ENCODE assay signal across 12 cellular contexts in the genomic region with DNA sequence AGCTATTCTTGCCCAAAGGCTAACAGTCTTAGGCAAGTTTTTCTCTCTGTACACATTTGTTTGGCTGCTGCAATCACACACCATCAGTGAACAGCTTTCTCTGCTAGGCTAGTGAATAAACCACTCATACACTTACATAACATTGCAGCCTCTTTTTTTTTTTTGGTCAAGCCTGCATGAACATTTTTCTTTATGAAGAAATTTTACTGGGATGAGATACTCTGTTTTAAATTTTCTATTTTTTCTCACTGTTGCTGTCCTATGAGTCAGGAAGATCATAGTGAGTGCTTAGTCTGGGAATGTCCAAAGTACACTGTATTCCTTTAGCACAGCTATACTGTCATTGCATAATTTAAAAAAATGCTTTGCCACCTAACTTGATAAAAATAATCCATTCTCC. TPM values are rescaled to one million over a fixed set of nuclear protein-coding genes. Genes with fewer than 3 reads are reported as not detected.
A peak's percentile ranks its signal among the peaks of the same experiment; 100 is the strongest.
DNase-seq lines count a peak whose midpoint lies in the region; ATAC-seq, FAIRE-seq and TF ChIP-seq lines count a peak whose summit lies in the region.
"Had no signal": no experiment of that assay in that cellular context is flagged by ENCODE, and none has a peak within 500 bp of the region (broad histone marks: within the 10 kb centered on the region; RNA-seq: fewer than 3 reads in every experiment).

No MANE protein-coding gene starts in this region.

- H3K27me3 Mint-ChIP-seq in natural killer cell (ENCODE audit: low read depth in 2 of 2) = no peaks in the 10 kb centered on the region

- H3K27me3 ChIP-seq in thyroid gland = no peaks in the 10 kb centered on the region

- intact Hi-C loops in natural killer cell (cut with micrococcal nuclease) = no loop called here
- intact Hi-C loops in thyroid gland (cut with DNase I) = no loop called here
- intact Hi-C loops in kidney (cut with DNase I) = no loop called here

- no peak overlapping the region for H3K4me3 Mint-ChIP-seq in natural killer cell
- H3K4me3 Mint-ChIP-seq: nephron; T-helper 1 cell treated with Interleukin-12 subunit alpha and Interleukin-12 subunit beta and Interleukin-4 antibody, amounts not matched to agents 30 μg/mL and 1 μg/mL, for 36 hours had no signal

- H3K4me3 ChIP-seq in AG10803 (ENCODE audit: low read length) = no peak overlapping the region
- H3K4me3 ChIP-seq in thyroid gland (replicated peaks in 1 of 3) = no peak overlapping the region
- H3K4me3 ChIP-seq in kidney (ENCODE audit: low read length in 2 of 2) = no peak overlapping the region

- H3K27ac ChIP-seq in RWPE1 = peak overlapping the region; percentile 85
- no peak overlapping the region for H3K27ac ChIP-seq in thyroid gland
- no peak overlapping the region for H3K27ac ChIP-seq in kidney (ENCODE audit: low read depth in 2 of 2, low read length in 2 of 2)

- H3K9ac ChIP-seq in kidney (ENCODE audit: low read length in 2 of 2) = no peak overlapping the region

- no peaks in the 10 kb centered on the region for H3K36me3 ChIP-seq in thyroid gland
- no peaks in the 10 kb centered on the region for H3K36me3 ChIP-seq in kidney (ENCODE audit: control insufficient read depth in 1 of 2, insufficient read depth in 2 of 2, low read length in 2 of 2)

- H3K9me3 ChIP-seq in thyroid gland (no peaks in the 10 kb centered on the region), kidney (ENCODE audit: control insufficient read depth in 1 of 2, low read length in 2 of 2) (no peaks in the 10 kb centered on the region)

- FAIRE-seq in kidney (lab: Jason Lieb, UNC) = no peak
- FAIRE-seq: endothelial cell of umbilical vein had no signal

- peaks cover 37 to 38% of the 10 kb centered on the region in 2 donors for H3K4me1 Mint-ChIP-seq in natural killer cell
- H3K4me1 Mint-ChIP-seq: nephron had no signal

- CTCF ChIA-PET in RWPE1 (lab: Yijun Ruan, JAX) = no interaction called here

- peak; percentile 96 for DNase-seq in AG10803 (ENCODE audit: low read depth)
- peak; percentile 39 for DNase-seq in RWPE1 (ENCODE audit: low spot score)
- DNase-seq in fibroblast of peridontal ligament (ENCODE audit: extremely low read depth) = peak; percentile 94
- no peak for DNase-seq in natural killer cell
- no peak for DNase-seq in thyroid gland
- no peak for DNase-seq in kidney
- DNase-seq: NCI-H510A had no signal

- H3K4me1 ChIP-seq in thyroid gland (peaks cover 24% of the 10 kb centered on the region in 2 donors), kidney (ENCODE audit: control insufficient read depth in 1 of 2, insufficient read depth in 1 of 2, low read depth in 1 of 2, low read length in 2 of 2) (no peaks in the 10 kb centered on the region)

- TF ChIP-seq CTCF in AG10803 (conservative IDR thresholded peaks at IDR 0.05; ENCODE audit: low read length) (no peak), RWPE1 (conservative IDR thresholded peaks at IDR 0.05; ENCODE audit: low read depth) (no peak), natural killer cell (IDR thresholded peaks at IDR 0.05) (no peak), thyroid gland (IDR thresholded peaks at IDR 0.05) (no peak), kidney (IDR thresholded peaks at IDR 0.05; ENCODE audit: borderline replicate concordance, extremely low read depth, insufficient read depth) (no peak)

- H3K9me3 Mint-ChIP-seq in natural killer cell = no peaks in the 10 kb centered on the region
- H3K9me3 Mint-ChIP-seq: nephron; T-helper 1 cell treated with Interleukin-12 subunit alpha and Interleukin-12 subunit beta and Interleukin-4 antibody, amounts not matched to agents 30 μg/mL and 1 μg/mL, for 36 hours had no signal

- no peaks in the 10 kb centered on the region for H3K36me3 Mint-ChIP-seq in natural killer cell

- H3K27ac Mint-ChIP-seq in natural killer cell = peak overlapping the region in 1 of 2 donors; percentile 30
- H3K27ac Mint-ChIP-seq: nephron; T-helper 1 cell treated with Interleukin-12 subunit alpha and Interleukin-12 subunit beta and Interleukin-4 antibody, amounts not matched to agents 30 μg/mL and 1 μg/mL, for 36 hours had no signal

- TF ChIP-seq POLR2A in thyroid gland (IDR thresholded peaks at IDR 0.05) = no peak

- POLR2A ChIA-PET in RWPE1 (lab: Yijun Ruan, JAX; ENCODE audit: low non-redundant PET) = no interaction called here

- ATAC-seq in natural killer cell (peak in 2 of 3 donors; percentile 72 to 75), HG03469 (IDR thresholded peaks at IDR 0.05; ENCODE audit: unreplicated experiment) (no peak), HG03139 (IDR thresholded peaks at IDR 0.05; ENCODE audit: unreplicated experiment) (no peak)

RNA-seq across cellular contexts. Expression of gene ROCK1, which starts 58.5 kb away (rescaled TPM):
- total RNA-seq in natural killer cell (100 to 1,000 TPM; 139 to 152 (median 149) TPM), thyroid gland (10 to 100 TPM; 45.3 to 68.9 (median 57.8) TPM), kidney (56.5 TPM)
- 10.5 TPM for polyA plus RNA-seq in kidney (ENCODE audit: insufficient read depth, low read depth, low replicate concordance)

Comparison
In these comparisons a context has a peak if more than half of its experiments do, and no peak if none do; other contexts are left out.
1. DNase-seq: peak in AG10803 (single experiment), RWPE1 (single experiment) and fibroblast of peridontal ligament (single experiment); none in natural killer cell (single experiment), thyroid gland (0 of 2) and kidney (single experiment).
2. ATAC-seq: peak in natural killer cell (2 of 3); none in HG03469 (single experiment) and HG03139 (single experiment).